In genomic region chr12:98516184-98516873, GRCh38 we compare ENCODE assay signal across 1 cellular context.
TF ChIP-seq lines count a peak whose summit lies in the region.

No MANE protein-coding gene starts in this region.

TF ChIP-seq in HepG2, 621 proteins besides CTCF, POLR2A, EP300 and RAD21 (continued from another document):
- TF ChIP-seq MLXIP (CRISPR knock-in tag; IDR thresholded peaks at IDR 0.05; ENCODE audit: borderline replicate concordance) (no peak), ATF4 (CRISPR knock-in tag; IDR thresholded peaks at IDR 0.05) (0 out of 4 replicates have a peak, but pooled peaks of 1 of the 2 experiments have one; percentile 11), ZFAT (CRISPR knock-in tag; conservative IDR thresholded peaks at IDR 0.05) (0 out of 2 replicates have a peak, but pooled peaks have one; percentile 53), ZNF558 (CRISPR knock-in tag; IDR thresholded peaks at IDR 0.05; ENCODE audit: borderline replicate concordance) (0 out of 2 replicates have a peak, but pooled peaks have one; percentile 25), SRF (IDR thresholded peaks at IDR 0.05; ENCODE audit: low read depth, low read length) (no peak), ZMYM2 (CRISPR knock-in tag; IDR thresholded peaks at IDR 0.05) (peak; percentile 16; the same call in 1 of the 2 replicates), STAT5B (CRISPR knock-in tag; IDR thresholded peaks at IDR 0.05) (no peak), THYN1 (CRISPR knock-in tag; IDR thresholded peaks at IDR 0.05; ENCODE audit: borderline replicate concordance, low read depth) (no peak), ARID4A (CRISPR knock-in tag; IDR thresholded peaks at IDR 0.05; ENCODE audit: borderline replicate concordance) (no peak), RFXAP (CRISPR knock-in tag; IDR thresholded peaks at IDR 0.05; ENCODE audit: borderline replicate concordance) (peak; percentile 33; the same call in 1 of the 2 replicates), ZNF18 (CRISPR knock-in tag; IDR thresholded peaks at IDR 0.05; ENCODE audit: insufficient replicate concordance) (peak; percentile 43), FOXO4 (CRISPR knock-in tag; conservative IDR thresholded peaks at IDR 0.05) (0 out of 2 replicates have a peak, but pooled peaks have one; percentile 62), MZF1 (CRISPR knock-in tag; IDR thresholded peaks at IDR 0.05; ENCODE audit: borderline replicate concordance) (no peak), MYNN (CRISPR knock-in tag; IDR thresholded peaks at IDR 0.05; ENCODE audit: low read depth) (no peak), ZFYVE20 (CRISPR knock-in tag; IDR thresholded peaks at IDR 0.05; ENCODE audit: borderline replicate concordance, low read depth) (no peak), ZNF687 (CRISPR knock-in tag; IDR thresholded peaks at IDR 0.05) (peak; percentile 72), ZSCAN20 (CRISPR knock-in tag; IDR thresholded peaks at IDR 0.05; ENCODE audit: borderline replicate concordance) (peak; percentile 44), CHD2 (IDR thresholded peaks at IDR 0.05; ENCODE audit: low read depth, low read length) (no peak), MAFF (IDR thresholded peaks at IDR 0.05; ENCODE audit: low read depth, low read length) (no peak), NKX3-1 (CRISPR knock-in tag; IDR thresholded peaks at IDR 0.05) (0 out of 2 replicates have a peak, but pooled peaks have one; percentile 27), CBX2 (IDR thresholded peaks at IDR 0.05; ENCODE audit: low read depth, low read length) (no peak), CBX2 (CRISPR knock-in tag; IDR thresholded peaks at IDR 0.05; ENCODE audit: low read depth) (0 out of 2 replicates have a peak, but pooled peaks have one; percentile 45), REPIN1 (CRISPR knock-in tag; IDR thresholded peaks at IDR 0.05; ENCODE audit: borderline replicate concordance, low read depth) (peak; percentile 10; the same call in 1 of the 2 replicates), MAZ (IDR thresholded peaks at IDR 0.05; ENCODE audit: borderline replicate concordance, low read depth, low read length) (0 out of 2 replicates have a peak, but pooled peaks have one; percentile 24), MAZ (CRISPR knock-in tag; IDR thresholded peaks at IDR 0.05; ENCODE audit: low read depth) (peak; percentile 64), CBX1 (IDR thresholded peaks at IDR 0.05; ENCODE audit: low read depth) (peak; percentile 19), CERS6 (CRISPR knock-in tag; IDR thresholded peaks at IDR 0.05) (no peak; the same call in 1 of the 2 replicates), ZNF709 (CRISPR knock-in tag; IDR thresholded peaks at IDR 0.05) (0 out of 2 replicates have a peak, but pooled peaks have one; percentile 17), HNRNPK (IDR thresholded peaks at IDR 0.05; ENCODE audit: low read depth, low read length, poor library complexity, severe bottlenecking) (peak; percentile 28), ZNF629 (CRISPR knock-in tag; conservative IDR thresholded peaks at IDR 0.05) (no peak), ZNF598 (CRISPR knock-in tag; IDR thresholded peaks at IDR 0.05; ENCODE audit: borderline replicate concordance) (peak; percentile 30; the same call in 1 of the 2 replicates), RXRB (CRISPR knock-in tag; IDR thresholded peaks at IDR 0.05; ENCODE audit: borderline replicate concordance) (0 out of 2 replicates have a peak, but pooled peaks have one; percentile 18), ELF1 (CRISPR knock-in tag; IDR thresholded peaks at IDR 0.05) (0 out of 2 replicates have a peak, but pooled peaks have one; percentile 40), BORCS8-MEF2B (CRISPR knock-in tag; IDR thresholded peaks at IDR 0.05) (peak; percentile 21; the same call in 1 of the 2 replicates), ZNF30 (CRISPR knock-in tag; IDR thresholded peaks at IDR 0.05) (0 out of 2 replicates have a peak, but pooled peaks have one; percentile 21), MBD4 (IDR thresholded peaks at IDR 0.05; ENCODE audit: borderline replicate concordance, low read length) (no peak), ASH2L (IDR thresholded peaks at IDR 0.05; ENCODE audit: insufficient read length, low read depth, low read length) (peak; percentile 20), RNF2 (conservative IDR thresholded peaks at IDR 0.05; ENCODE audit: low read depth) (peak; percentile 62; the same call in 1 of the 2 replicates), PHF20 (CRISPR knock-in tag; IDR thresholded peaks at IDR 0.05) (no peak; the same call in 1 of the 2 replicates), ZNF781 (CRISPR knock-in tag; IDR thresholded peaks at IDR 0.05; ENCODE audit: borderline replicate concordance, not compliant biosample characterization) (peak; percentile 56)
TF ChIP-seq in HepG2: peak in this region for 102.
